In genomic region chr11:31509412-31510345, GRCh38 we compare ENCODE assay signal across 8 cellular contexts. TPM values are rescaled to one million over a fixed set of nuclear protein-coding genes. Genes with fewer than 3 reads are reported as not detected.
DNase-seq lines count a peak whose midpoint lies in the region; ATAC-seq lines count a peak whose summit lies in the region.

A gene with protein sequence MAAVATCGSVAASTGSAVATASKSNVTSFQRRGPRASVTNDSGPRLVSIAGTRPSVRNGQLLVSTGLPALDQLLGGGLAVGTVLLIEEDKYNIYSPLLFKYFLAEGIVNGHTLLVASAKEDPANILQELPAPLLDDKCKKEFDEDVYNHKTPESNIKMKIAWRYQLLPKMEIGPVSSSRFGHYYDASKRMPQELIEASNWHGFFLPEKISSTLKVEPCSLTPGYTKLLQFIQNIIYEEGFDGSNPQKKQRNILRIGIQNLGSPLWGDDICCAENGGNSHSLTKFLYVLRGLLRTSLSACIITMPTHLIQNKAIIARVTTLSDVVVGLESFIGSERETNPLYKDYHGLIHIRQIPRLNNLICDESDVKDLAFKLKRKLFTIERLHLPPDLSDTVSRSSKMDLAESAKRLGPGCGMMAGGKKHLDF (plus strand): TSS chr11:31509767. CDS start chr11:31509785, 18 bp downstream.
Gene IMMP1L (minus strand): TSS chr11:31509622. CDS start chr11:31463276, 46,346 bp downstream.

- H3K36me3 ChIP-seq in CD8-positive, alpha-beta memory T cell (ENCODE audit: insufficient read depth, low read length) = no peaks in the 10 kb centered on the region
- no peaks in the 10 kb centered on the region for H3K36me3 ChIP-seq in effector memory CD4-positive, alpha-beta T cell (ENCODE audit: control insufficient read depth, insufficient read depth, low read length)

- peaks cover 0 to 1% of the 10 kb centered on the region in 2 donors for H3K27me3 Mint-ChIP-seq in CD8-positive, alpha-beta memory T cell
- no peaks in the 10 kb centered on the region for H3K27me3 Mint-ChIP-seq in memory B cell

- H3K4me1 ChIP-seq in CD8-positive, alpha-beta memory T cell (ENCODE audit: insufficient read depth, low read length) = peaks cover 35% of the 10 kb centered on the region
- H3K4me1 ChIP-seq in effector memory CD4-positive, alpha-beta T cell (ENCODE audit: control insufficient read depth, insufficient read depth, low read length, poor library complexity, severe bottlenecking) = peaks cover 3% of the 10 kb centered on the region

- H3K9me3 ChIP-seq in CD8-positive, alpha-beta memory T cell (ENCODE audit: low read length) = no peaks in the 10 kb centered on the region
- H3K9me3 ChIP-seq in effector memory CD4-positive, alpha-beta T cell (ENCODE audit: control insufficient read depth, low read length) = no peaks in the 10 kb centered on the region

- H3K9me3 Mint-ChIP-seq in CD8-positive, alpha-beta memory T cell = no peaks in the 10 kb centered on the region
- no peaks in the 10 kb centered on the region for H3K9me3 Mint-ChIP-seq in memory B cell

- peak within 1 kb of the TSS; percentile 90 for H3K4me3 ChIP-seq in CD8-positive, alpha-beta memory T cell (ENCODE audit: low read length)
- H3K4me3 ChIP-seq in effector memory CD4-positive, alpha-beta T cell (ENCODE audit: insufficient read depth, low read depth, low read length, poor library complexity, severe bottlenecking) = peak within 1 kb of the TSS; percentile 95

- H3K27ac ChIP-seq in CD8-positive, alpha-beta memory T cell (ENCODE audit: low read depth, low read length) = peak within 1 kb of the TSS; percentile 91
- peak within 1 kb of the TSS; percentile 83 for H3K27ac ChIP-seq in effector memory CD4-positive, alpha-beta T cell (ENCODE audit: insufficient read depth, low read length, poor library complexity, severe bottlenecking)

- ATAC-seq in GM19468 (IDR thresholded peaks at IDR 0.05; ENCODE audit: extremely low read depth, unreplicated experiment) (peak; percentile 100), memory B cell (ENCODE audit: low read depth) (peak; percentile 98)

- H3K36me3 Mint-ChIP-seq in CD8-positive, alpha-beta memory T cell = peaks cover 0 to 23% (median 3%) of the 10 kb centered on the region in 3 donors
- no peaks in the 10 kb centered on the region for H3K36me3 Mint-ChIP-seq in memory B cell

- peaks cover 46 to 63% (median 57%) of the 10 kb centered on the region in 3 donors for H3K4me1 Mint-ChIP-seq in CD8-positive, alpha-beta memory T cell
- peaks cover 24% of the 10 kb centered on the region for H3K4me1 Mint-ChIP-seq in memory B cell

- H3K27ac Mint-ChIP-seq in CD8-positive, alpha-beta memory T cell = peak within 1 kb of the TSS; percentile 94 to 100 (median 99)
- peak within 1 kb of the TSS; percentile 95 for H3K27ac Mint-ChIP-seq in memory B cell

- CTCF ChIA-PET in CD8-positive, alpha-beta memory T cell (lab: Charles Lee) = no interaction called here

- DNase-seq in CD8-positive, alpha-beta memory T cell = peak; percentile 91 to 97 (median 94)
- DNase-seq in HS-5 (ENCODE audit: low read depth) (peak; percentile 88), memory B cell (ENCODE audit: low spot score in 2 of 2) (peak; percentile 91 to 93)
- DNase-seq in NK-92 treated with Interleukin-12 subunit alpha and Interleukin-12 subunit beta, amount 100 ng/mL, for 24 hours (lab: John Stamatoyannopoulos, UW) = peak; percentile 92
- DNase-seq in activated CD8-positive, alpha-beta memory T cell treated with anti-CD3 and anti-CD28 coated beads for 24 hours = peak; percentile 97
- peak; percentile 91 to 95 (median 92) for DNase-seq in effector memory CD4-positive, alpha-beta T cell
- DNase-seq in stimulated activated CD8-positive, alpha-beta memory T cell treated with anti-CD3 and anti-CD28 coated beads, Interleukin-12 subunit alpha, Interleukin-12 subunit beta, amount 100 ng/mL, for 24 hours (ENCODE audit: extremely low read depth) = peak; percentile 87

- POLR2A ChIA-PET in CD8-positive, alpha-beta memory T cell (lab: Charles Lee) = no interaction called here

- no peaks in the 10 kb centered on the region for H3K27me3 ChIP-seq in CD8-positive, alpha-beta memory T cell (ENCODE audit: insufficient read depth, low read length, poor library complexity, severe bottlenecking)
- H3K27me3 ChIP-seq in effector memory CD4-positive, alpha-beta T cell (replicated peaks; ENCODE audit: control insufficient read depth, insufficient read depth, low read length, poor library complexity, severe bottlenecking) = no peaks in the 10 kb centered on the region

- peak within 1 kb of the TSS; percentile 94 to 100 (median 99) for H3K4me3 Mint-ChIP-seq in CD8-positive, alpha-beta memory T cell
- peak within 1 kb of the TSS; percentile 96 for H3K4me3 Mint-ChIP-seq in memory B cell

RNA-seq across cellular contexts. Expression of the first gene that starts in this region (rescaled TPM):
- 10 to 100 TPM; 20.5 to 23.2 TPM for total RNA-seq in CD8-positive, alpha-beta memory T cell
- polyA plus RNA-seq in CD8-positive, alpha-beta memory T cell = 18.4 TPM

RNA-seq across cellular contexts. Expression of gene IMMP1L, which starts in this region (rescaled TPM):
- 10 to 100 TPM; 22.1 to 27.2 TPM for total RNA-seq in CD8-positive, alpha-beta memory T cell
- polyA plus RNA-seq in CD8-positive, alpha-beta memory T cell = 54.5 TPM

Comparison
In these comparisons a context has a peak if more than half of its experiments do, and no peak if none do; other contexts are left out.
1. Peak in every context shown above with its lines: DNase-seq, ATAC-seq, H3K4me3 ChIP-seq and H3K27ac ChIP-seq.